In the genomic region with DNA sequence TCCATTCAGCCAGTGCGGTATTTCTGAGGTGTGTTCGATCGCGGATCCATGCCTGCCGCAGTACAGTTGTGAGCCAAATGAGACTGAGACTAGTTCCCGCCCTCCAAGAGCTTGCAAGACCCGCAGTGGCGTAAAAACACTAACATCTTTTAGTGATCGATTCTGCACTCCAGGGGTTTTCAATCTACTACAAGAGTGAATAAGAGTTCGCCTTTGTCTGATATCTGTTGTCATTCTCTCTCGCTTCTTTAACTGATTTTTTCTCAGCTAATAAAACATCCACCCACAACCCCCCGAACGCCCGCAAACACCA, we compare ENCODE assay signal across 8 cellular contexts. TPM values are rescaled to one million over a fixed set of nuclear protein-coding genes. Genes with fewer than 3 reads are reported as not detected.
DNase-seq lines count a peak whose midpoint lies in the region; ATAC-seq lines count a peak whose summit lies in the region.

No MANE protein-coding gene starts in this region.

- DNase-seq in H7 (no peak), NCI-H526 (lab: John Stamatoyannopoulos, UW) (no peak)
- DNase-seq in activated naive CD8-positive, alpha-beta T cell treated with anti-CD3 and anti-CD28 coated beads for 36 hours: no peak
- DNase-seq in NK-92 treated with Interleukin-12 subunit alpha and Interleukin-12 subunit beta, amount 100 ng/mL, for 24 hours (lab: John Stamatoyannopoulos, UW): no peak

- peak overlapping the region; percentile 79 to 90 (median 87) for H3K4me3 ChIP-seq in BLaER1 treated with 17β-estradiol and CSF1 and Interleukin-3, amounts not matched to agents 10 nM and 100 nM
- H3K4me3 ChIP-seq in H7 (ENCODE audit: insufficient read depth, low read depth, low read length) (peak overlapping the region; percentile 40), iPS-20b (ENCODE audit: low read length) (peak overlapping the region; percentile 100), subcutaneous abdominal adipose tissue (ENCODE audit: low read depth in 1 of 5, low read length in 5 of 5) (peak overlapping the region; percentile 48 to 98 (median 91))

- H3K9ac ChIP-seq in BLaER1 treated with 17β-estradiol and CSF1 and Interleukin-3, amounts not matched to agents 10 nM and 100 nM: peak overlapping the region; percentile 94 to 100 (median 97)
- H3K9ac ChIP-seq in iPS-20b (ENCODE audit: low read depth, low read length) (peak overlapping the region; percentile 95; the same call in 1 of the 2 replicates), subcutaneous abdominal adipose tissue (ENCODE audit: low read length in 5 of 5) (peak overlapping the region; percentile 19 to 100 (median 99))

- H3K4me1 ChIP-seq in BLaER1 treated with 17β-estradiol and CSF1 and Interleukin-3, amounts not matched to agents 10 nM and 100 nM: peaks cover 67 to 76% (median 72%) of the 10 kb centered on the region in 10 experiments
- H3K4me1 ChIP-seq in iPS-20b (ENCODE audit: insufficient read depth, low read length) (peaks cover 16% of the 10 kb centered on the region; the same call in 1 of the 2 replicates), subcutaneous abdominal adipose tissue (ENCODE audit: control insufficient read depth in 5 of 5, insufficient read depth in 5 of 5, low read length in 5 of 5) (peaks cover 9 to 65% (median 53%) of the 10 kb centered on the region in 5 donors)

- H3K4me1 Mint-ChIP-seq in activated naive CD8-positive, alpha-beta T cell treated with anti-CD3 and anti-CD28 coated beads for 36 hours: peaks cover 56% of the 10 kb centered on the region

- peaks cover 39 to 58% (median 53%) of the 10 kb centered on the region in 11 experiments for H4K20me1 ChIP-seq in BLaER1 treated with 17β-estradiol and CSF1 and Interleukin-3, amounts not matched to agents 10 nM and 100 nM

- peak overlapping the region; percentile 99 for H3K4me3 Mint-ChIP-seq in activated naive CD8-positive, alpha-beta T cell treated with anti-CD3 and anti-CD28 coated beads for 36 hours

- H3K36me3 ChIP-seq in BLaER1 treated with 17β-estradiol and CSF1 and Interleukin-3, amounts not matched to agents 10 nM and 100 nM: peaks cover 37 to 41% (median 39%) of the 10 kb centered on the region in 11 experiments
- H3K36me3 ChIP-seq in H7 (replicated peaks; ENCODE audit: control insufficient read depth, insufficient read depth, low read length) (peaks cover 33% of the 10 kb centered on the region), iPS-20b (ENCODE audit: insufficient read depth, low read depth, low read length) (peaks cover 42% of the 10 kb centered on the region), subcutaneous abdominal adipose tissue (ENCODE audit: control insufficient read depth in 5 of 5, insufficient read depth in 5 of 5, low read length in 5 of 5) (peaks cover 12 to 32% (median 29%) of the 10 kb centered on the region in 5 donors)

- H3K27me3 ChIP-seq in BLaER1 treated with 17β-estradiol and CSF1 and Interleukin-3, amounts not matched to agents 10 nM and 100 nM: no peaks in the 10 kb centered on the region
- no peaks in the 10 kb centered on the region for H3K27me3 ChIP-seq in H7 (ENCODE audit: control insufficient read depth, insufficient read depth, low read length)
- no peaks in the 10 kb centered on the region for H3K27me3 ChIP-seq in iPS-20b (ENCODE audit: insufficient read depth, low read length)
- peaks cover 0 to 2% (median 0%) of the 10 kb centered on the region in 5 donors for H3K27me3 ChIP-seq in subcutaneous abdominal adipose tissue (ENCODE audit: control insufficient read depth in 5 of 5, insufficient read depth in 4 of 5, low read length in 5 of 5)

- H3K27ac Mint-ChIP-seq in activated naive CD8-positive, alpha-beta T cell treated with anti-CD3 and anti-CD28 coated beads for 36 hours: peak overlapping the region; percentile 99

- H3K36me3 Mint-ChIP-seq in activated naive CD8-positive, alpha-beta T cell treated with anti-CD3 and anti-CD28 coated beads for 36 hours: peaks cover 45% of the 10 kb centered on the region

- H3K27ac ChIP-seq in BLaER1 treated with 17β-estradiol and CSF1 and Interleukin-3, amounts not matched to agents 10 nM and 100 nM: peak overlapping the region; percentile 97 to 100 (median 99)
- H3K27ac ChIP-seq in iPS-20b (ENCODE audit: low read length) (peak overlapping the region; percentile 88), subcutaneous abdominal adipose tissue (ENCODE audit: low read depth, low read length) (peak overlapping the region; percentile 99)

- peak overlapping the region; percentile 79 to 98 (median 93) for H3K4me2 ChIP-seq in BLaER1 treated with 17β-estradiol and CSF1 and Interleukin-3, amounts not matched to agents 10 nM and 100 nM

- H3K27me3 Mint-ChIP-seq in activated naive CD8-positive, alpha-beta T cell treated with anti-CD3 and anti-CD28 coated beads for 36 hours: peaks cover 3% of the 10 kb centered on the region

- H3K9me3 ChIP-seq in BLaER1 treated with 17β-estradiol and CSF1 and Interleukin-3, amounts not matched to agents 10 nM and 100 nM (replicated peaks in 1 of 11): no peaks in the 10 kb centered on the region
- no peaks in the 10 kb centered on the region for H3K9me3 ChIP-seq in iPS-20b (ENCODE audit: insufficient read depth, low read depth, low read length)
- H3K9me3 ChIP-seq in subcutaneous abdominal adipose tissue (ENCODE audit: control insufficient read depth in 5 of 5, low read length in 5 of 5): no peaks in the 10 kb centered on the region

- no peak for ATAC-seq in GM19452 (IDR thresholded peaks at IDR 0.05; ENCODE audit: unreplicated experiment)

- H3K9me3 Mint-ChIP-seq in activated naive CD8-positive, alpha-beta T cell treated with anti-CD3 and anti-CD28 coated beads for 36 hours: no peaks in the 10 kb centered on the region

RNA-seq across cellular contexts. Expression of a gene that starts 0.5 kb away (rescaled TPM):
- 2,113 and 2,304 TPM in 2 replicates for total RNA-seq in H7 (2014; rRNA removed; shearing (Covaris generic))
- total RNA-seq in activated naive CD8-positive, alpha-beta T cell treated with anti-CD3 and anti-CD28 coated beads for 36 hours: 1,000 to 10,000 TPM; 3,075 to 3,102 TPM

RNA-seq across cellular contexts. Expression of a gene that starts 2.2 kb away (rescaled TPM):
- 3.8 and 9.1 TPM in 2 replicates for total RNA-seq in H7 (2014; rRNA removed; shearing (Covaris generic))
- total RNA-seq in activated naive CD8-positive, alpha-beta T cell treated with anti-CD3 and anti-CD28 coated beads for 36 hours: 10 to 100 TPM; 12.7 to 14.4 TPM

RNA-seq across cellular contexts. Expression of a gene that starts 26.1 kb away (rescaled TPM):
- 0.15 and 0.59 TPM in 2 replicates for total RNA-seq in H7 (2014; rRNA removed; shearing (Covaris generic))
- under 1 TPM; 0.14 to 0.20 TPM for total RNA-seq in activated naive CD8-positive, alpha-beta T cell treated with anti-CD3 and anti-CD28 coated beads for 36 hours

RNA-seq across cellular contexts. Expression of a gene that starts 33.7 kb away (rescaled TPM):
- not detected in 2 replicates for total RNA-seq in H7 (2014; rRNA removed; shearing (Covaris generic))
- not detected for total RNA-seq in activated naive CD8-positive, alpha-beta T cell treated with anti-CD3 and anti-CD28 coated beads for 36 hours

RNA-seq across cellular contexts. Expression of a gene that starts 48.2 kb away (rescaled TPM):
- total RNA-seq in H7 (2014; rRNA removed; shearing (Covaris generic)): 0.18 and 0.38 TPM in 2 replicates
- 1 to 10 TPM in 1 of 2 experiments, under 1 TPM in 1; 0.54 to 1.1 TPM for total RNA-seq in activated naive CD8-positive, alpha-beta T cell treated with anti-CD3 and anti-CD28 coated beads for 36 hours

Comparison
In these comparisons a context has a peak if more than half of its experiments do, and no peak if none do; other contexts are left out.
1. H3K4me3 ChIP-seq: peak in every context shown above with its lines; median percentile 100 in iPS-20b; 91 in subcutaneous abdominal adipose tissue; 87 in BLaER1 treated with 17β-estradiol and CSF1 and Interleukin-3, amounts not matched to agents 10 nM and 100 nM; 40 in H7.